8 cellular contexts compared by ENCODE assay signal in genomic region chr16:89701425-89702406, GRCh38. TPM values are rescaled to one million over a fixed set of nuclear protein-coding genes. Genes with fewer than 3 reads are reported as not detected.
DNase-seq lines count a peak whose midpoint lies in the region; ATAC-seq and TF ChIP-seq lines count a peak whose summit lies in the region.

Gene SPATA2L, minus strand, starts transcription at chr16:89701705. Its CDS starts 473 bp downstream, at chr16:89701232.

- TF ChIP-seq CTCF in kidney epithelial cell (IDR thresholded peaks at IDR 0.05; ENCODE audit: insufficient read depth, low read length, poor library complexity, severe bottlenecking): peak; percentile 37

- peak; percentile 95 for DNase-seq in AG20443 (ENCODE audit: low spot score)
- DNase-seq in NCI-H345 treated with DMSO at 0.1 percent for 48 hours (lab: John Stamatoyannopoulos, UW; ENCODE audit: unreplicated experiment): peak; percentile 82
- DNase-seq in cerebellum (ENCODE audit: low spot score): peak; percentile 99
- DNase-seq in kidney epithelial cell (ENCODE audit: low read depth): peak; percentile 72
- peak; percentile 95 to 97 for DNase-seq in stimulated activated CD4-positive, alpha-beta T cell treated with anti-CD3 and anti-CD28 coated beads, Interleukin-15, amount 100 ng/mL, for 48 hours (ENCODE audit: low read depth in 2 of 2)

- ATAC-seq in HG03159 (IDR thresholded peaks at IDR 0.05; ENCODE audit: unreplicated experiment): peak; percentile 67
- peak; percentile 76 to 78 for ATAC-seq in activated CD4-positive, CD25-positive, alpha-beta regulatory T cell treated with anti-CD3 and anti-CD28 coated beads, Interleukin-2, amount 50 U/mL, for 24 hours

- in situ Hi-C loops in GM18951 (cut with MboI; ENCODE audit: low sequenced_read_pairs, unreplicated experiment): no loop called here

- TF ChIP-seq POLR2A in GM18951 (IDR thresholded peaks at IDR 0.05; ENCODE audit: extremely low read depth, insufficient read depth, insufficient read length): peak; percentile 69

- no peaks in the 10 kb centered on the region for H3K27me3 ChIP-seq in kidney epithelial cell (ENCODE audit: control insufficient read depth, insufficient read depth, low read length)

- peak within 1 kb of the TSS; percentile 57 for H3K4me3 ChIP-seq in kidney epithelial cell (ENCODE audit: low read depth, low read length)

- H3K36me3 ChIP-seq in kidney epithelial cell (ENCODE audit: control insufficient read depth, insufficient read depth, low read length): no peaks in the 10 kb centered on the region

RNA-seq across cellular contexts. Expression of gene SPATA2L, which starts in this region (rescaled TPM):
- total RNA-seq in cerebellum (10.6 TPM), kidney epithelial cell (24.0 and 28.8 TPM in 2 replicates)

Comparison
In these comparisons a context has a peak if more than half of its experiments do, and no peak if none do; other contexts are left out.
1. Peak in every context shown above with its lines: DNase-seq, ATAC-seq and H3K4me3 ChIP-seq.